8 cellular contexts compared by ENCODE assay signal in genomic region chr3:23944861-23945652, GRCh38. TPM values are rescaled to one million over a fixed set of nuclear protein-coding genes. Genes with fewer than 3 reads are reported as not detected.
DNase-seq lines count a peak whose midpoint lies in the region; ATAC-seq and TF ChIP-seq lines count a peak whose summit lies in the region.

Gene NR1D2, plus strand, starts transcription at chr3:23945286. Its CDS starts 293 bp downstream, at chr3:23945579.

- H3K4me3 ChIP-seq in cardiac fibroblast (replicated peaks in 1 of 2; ENCODE audit: low read depth in 2 of 2, low read length in 2 of 2): peak within 1 kb of the TSS; percentile 79 to 80

- DNase-seq in SHP77 (lab: John Stamatoyannopoulos, UW) (peak; percentile 45 to 79), SHP77 treated with DMSO at 0.1 percent for 48 hours (lab: John Stamatoyannopoulos, UW) (no peak), NCI-H1930 (lab: John Stamatoyannopoulos, UW) (peak; percentile 39 to 70), activated B cell treated with CpG ODN at 0.5 μM for 24 hours (peak; percentile 75), cardiac fibroblast (ENCODE audit: low read depth in 2 of 2) (peak; percentile 71 to 84), iris pigment epithelial cell (ENCODE audit: low read depth) (peak; percentile 82)
- peak; percentile 55 to 65 for DNase-seq in stimulated activated CD4-positive, alpha-beta T cell treated with anti-CD3 and anti-CD28 coated beads, Interleukin-12 subunit alpha, Interleukin-12 subunit beta, amount 100 ng/mL, for 24 hours (ENCODE audit: low read depth in 2 of 2)

- H3K4me1 Mint-ChIP-seq in activated B cell treated with CpG ODN at 0.5 μM for 24 hours: peaks cover 34% of the 10 kb centered on the region

- TF ChIP-seq CTCF in activated B cell treated with CpG ODN at 0.5 μM for 24 hours (IDR thresholded peaks at IDR 0.05) (no peak), cardiac fibroblast (IDR thresholded peaks at IDR 0.05; ENCODE audit: low read depth, low read length) (no peak)

- no peaks in the 10 kb centered on the region for H3K27me3 Mint-ChIP-seq in activated B cell treated with CpG ODN at 0.5 μM for 24 hours

- H3K4me3 Mint-ChIP-seq in activated B cell treated with CpG ODN at 0.5 μM for 24 hours: peak within 1 kb of the TSS; percentile 88

- CTCF ChIA-PET in activated B cell treated with CpG ODN at 0.5 μM for 24 hours (lab: Charles Lee): interaction anchor here (1.2 kb wide), 1 partner anchor 21 kb away, joined by 3 read pairs; no protein-coding TSS in a partner anchor

- intact Hi-C loops in activated B cell treated with CpG ODN at 0.5 μM for 24 hours (cut with micrococcal nuclease): loop anchor here (1.0 to 10.0 kb wide), 7 partner anchors 28 to 1837 kb away; partner anchors contain the start of genes RPL15 and TOP2B

- POLR2A ChIA-PET in activated B cell treated with CpG ODN at 0.5 μM for 24 hours (lab: Charles Lee): interaction anchor here (4.0 kb wide), 1 partner anchor 28 kb away, joined by 124 read pairs; the partner anchor contains the start of genes NKIRAS1 and RPL15

- H3K36me3 Mint-ChIP-seq in activated B cell treated with CpG ODN at 0.5 μM for 24 hours (ENCODE audit: low read depth): peaks cover 7% of the 10 kb centered on the region

- H3K27ac Mint-ChIP-seq in activated B cell treated with CpG ODN at 0.5 μM for 24 hours: peak within 1 kb of the TSS; percentile 94

- no peaks in the 10 kb centered on the region for H3K9me3 Mint-ChIP-seq in activated B cell treated with CpG ODN at 0.5 μM for 24 hours

- ATAC-seq in HG02870 (IDR thresholded peaks at IDR 0.05; ENCODE audit: unreplicated experiment) (peak; percentile 52), activated B cell treated with CpG ODN at 0.5 μM for 24 hours (ENCODE audit: low read depth) (peak; percentile 43)

RNA-seq across cellular contexts. Expression of gene NR1D2, which starts in this region (rescaled TPM):
- 20.6 and 25.0 TPM in 2 replicates for total RNA-seq in activated B cell treated with CpG ODN at 0.5 μM for 24 hours
